Comparison of ENCODE assay signal across 7 cellular contexts in the genomic region with DNA sequence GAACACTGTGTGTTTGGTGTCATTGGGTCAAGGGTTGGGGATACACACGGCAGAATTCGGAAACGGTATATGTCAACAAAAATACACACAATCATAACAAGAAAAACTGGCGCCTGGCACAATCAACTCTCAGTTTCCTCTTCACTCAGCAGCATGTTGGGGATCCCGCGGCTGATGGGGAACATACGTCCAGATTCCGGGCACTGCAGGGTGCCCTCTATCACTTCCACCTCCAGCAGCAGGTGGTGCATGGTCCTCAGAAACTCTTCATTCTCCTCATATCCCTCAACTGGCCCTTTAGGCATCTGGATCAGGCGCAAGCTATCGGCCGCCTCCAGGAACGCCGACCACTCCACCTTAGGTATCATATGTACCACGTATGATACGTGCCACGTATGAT. TPM values are rescaled to one million over a fixed set of nuclear protein-coding genes. Genes with fewer than 3 reads are reported as not detected.
DNase-seq lines count a peak whose midpoint lies in the region; ATAC-seq, FAIRE-seq and TF ChIP-seq lines count a peak whose summit lies in the region.
"Not testable (repeated sequence)": the region's sequence is repeated elsewhere in the genome, so short reads cannot be mapped to it uniquely, and the experiment has no call there.

No MANE protein-coding gene starts in this region.

- not testable (repeated sequence) for H3K18ac ChIP-seq in H1 (ENCODE audit: extremely low read depth, low read length)

- not testable (repeated sequence) for H3K36me3 Mint-ChIP-seq in activated T-helper 17 cell treated with anti-CD3 and anti-CD28 coated beads, Interleukin-2, amount 50 U/mL, for 72 hours (ENCODE audit: low read depth); activated naive CD4-positive, alpha-beta T cell treated with anti-CD3 and anti-CD28 coated beads, Interleukin-2, amount 50 U/mL, for 72 hours; endothelial cell (ENCODE audit: low read depth, unreplicated experiment); glutamatergic neuron (ENCODE audit: unreplicated experiment)

- POLR2A ChIA-PET in H1 (lab: Charles Lee; ENCODE audit: partially characterized antibody): interaction anchor here (0.6 to 1.3 kb wide), 3 partner anchors 10 to 509 kb away, joined by 3 read pairs; a partner anchor contains a TSS

- 93% methylated on average over 16 of the region's 16 CpGs; no CpG with 5 or more reads in 1 of the 2 experiments for WGBS in H1 (ENCODE audit: extremely low coverage in 1 of 2, insufficient coverage in 1 of 2, insufficient read length in 1 of 2, insufficient replicate concordance in 2 of 2, low coverage in 1 of 2, low lambda C conversion rate in 2 of 2, missing lambda C conversion rate in 1 of 2), 2 experiments
- 92 to 95% methylated on average over 15 to 16 of the region's 16 CpGs for WGBS in testis, 2 donors

- not testable (repeated sequence) for H4K8ac ChIP-seq in H1 (ENCODE audit: extremely low read depth, insufficient read depth, low read length)

- not testable (repeated sequence) for H2BK120ac ChIP-seq in H1 (replicated peaks; ENCODE audit: low read depth, low read length)

- H2BK20ac ChIP-seq in H1 (ENCODE audit: low read length): not testable (repeated sequence)

- not testable (repeated sequence) for H3K79me1 ChIP-seq in H1 (ENCODE audit: low read depth, low read length)

- H3K4me3 Mint-ChIP-seq in activated T-helper 17 cell treated with anti-CD3 and anti-CD28 coated beads, Interleukin-2, amount 50 U/mL, for 72 hours; endothelial cell (ENCODE audit: unreplicated experiment); glutamatergic neuron (ENCODE audit: unreplicated experiment): not testable (repeated sequence)

- not testable (repeated sequence) for H3K79me2 ChIP-seq in H1 (ENCODE audit: control insufficient read depth in 1 of 2, insufficient read depth in 2 of 2, low read length in 2 of 2)

- intact Hi-C loops in testis (cut with DNase I; ENCODE audit: low total_unique reads): not testable (repeated sequence)

- not testable (repeated sequence) for H2AFZ ChIP-seq in H1 (ENCODE audit: low read length)

- TF ChIP-seq RAD21 in H1 (IDR thresholded peaks at IDR 0.05 in 1 of 2, conservative IDR thresholded peaks at IDR 0.05 in 1 of 2; ENCODE audit: low read depth in 2 of 2, low read length in 2 of 2): not testable (repeated sequence)

- not testable (repeated sequence) for H3K4me1 ChIP-seq in H1 (replicated peaks in 1 of 4; ENCODE audit: control insufficient read depth in 3 of 4, insufficient read depth in 4 of 4, low read length in 3 of 4); right atrium auricular region; testis

- 0 out of 2 replicates have a peak overlapping the region, but pooled peaks have one; percentile 50 for H2BK12ac ChIP-seq in H1 (ENCODE audit: low read depth, low read length)

- not testable (repeated sequence) for H4K91ac ChIP-seq in H1 (replicated peaks; ENCODE audit: insufficient read length, low read length)

- not testable (repeated sequence) for H3K4ac ChIP-seq in H1 (replicated peaks; ENCODE audit: insufficient read length, low read depth, low read length)

- H3K36me3 ChIP-seq in H1 (ENCODE audit: control insufficient read depth in 2 of 4, insufficient read depth in 4 of 4, low read length in 3 of 4); right atrium auricular region; testis (ENCODE audit: low read depth, missing control alignments): not testable (repeated sequence)

- DNase-seq in activated naive CD4-positive, alpha-beta T cell treated with anti-CD3 and anti-CD28 coated beads, Interleukin-2, amount 50 U/mL, for 72 hours (ENCODE audit: low spot score in 2 of 2); H1 (ENCODE audit: low read depth in 1 of 2, low spot score in 2 of 2); endothelial cell (ENCODE audit: low spot score); glutamatergic neuron: not testable (repeated sequence)
- DNase-seq in right atrium auricular region (ENCODE audit: low spot score): peak; percentile 36
- peak; percentile 11 for DNase-seq in testis

- not testable (repeated sequence) for H3K23me2 ChIP-seq in H1 (ENCODE audit: low read depth, low read length)

- CTCF ChIA-PET in H1 (lab: Charles Lee; ENCODE audit: partially characterized antibody): interaction anchor here (0.7 to 1.6 kb wide), 9 partner anchors 12 to 147 kb away, joined by 3 to 6 read pairs (median 3); no protein-coding TSS in a partner anchor

- H3K9ac ChIP-seq in H1 (replicated peaks in 1 of 4; ENCODE audit: extremely low read depth in 1 of 4, low read depth in 3 of 4, low read length in 3 of 4): not testable (repeated sequence)

- not testable (repeated sequence) for H2BK5ac ChIP-seq in H1 (ENCODE audit: low read depth, low read length)

- H3K27ac Mint-ChIP-seq in activated T-helper 17 cell treated with anti-CD3 and anti-CD28 coated beads, Interleukin-2, amount 50 U/mL, for 72 hours; activated naive CD4-positive, alpha-beta T cell treated with anti-CD3 and anti-CD28 coated beads, Interleukin-2, amount 50 U/mL, for 72 hours: not testable (repeated sequence)
- H3K27ac Mint-ChIP-seq in endothelial cell (ENCODE audit: unreplicated experiment): peak overlapping the region; percentile 20
- H3K27ac Mint-ChIP-seq in glutamatergic neuron (ENCODE audit: unreplicated experiment): peak overlapping the region; percentile 28

- H3K4me2 ChIP-seq in H1 (ENCODE audit: insufficient read depth in 1 of 2, low read depth in 2 of 2, low read length in 2 of 2): not testable (repeated sequence)

- TF ChIP-seq EP300 in H1 (IDR thresholded peaks at IDR 0.05; ENCODE audit: borderline replicate concordance in 1 of 2, low read depth in 2 of 2, low read length in 2 of 2): not testable (repeated sequence)

- not testable (repeated sequence) for H3K4me1 Mint-ChIP-seq in activated T-helper 17 cell treated with anti-CD3 and anti-CD28 coated beads, Interleukin-2, amount 50 U/mL, for 72 hours; endothelial cell (ENCODE audit: unreplicated experiment); glutamatergic neuron (ENCODE audit: low read depth, unreplicated experiment)

- peak; percentile 43 for ATAC-seq in activated T-helper 17 cell treated with anti-CD3 and anti-CD28 coated beads, Interleukin-2, amount 50 U/mL, for 72 hours (replicated peaks)
- ATAC-seq in activated naive CD4-positive, alpha-beta T cell treated with anti-CD3 and anti-CD28 coated beads, Interleukin-2, amount 50 U/mL, for 72 hours: peak; percentile 37 to 52

- TF ChIP-seq CTCF in H1 (IDR thresholded peaks at IDR 0.05; ENCODE audit: control extremely low read depth in 1 of 3, insufficient read depth in 1 of 3, low read depth in 1 of 3, low read length in 3 of 3); endothelial cell (IDR thresholded peaks at IDR 0.05; ENCODE audit: unreplicated experiment); glutamatergic neuron (IDR thresholded peaks at IDR 0.05; ENCODE audit: partially characterized antibody, unreplicated experiment); right atrium auricular region (IDR thresholded peaks at IDR 0.05); testis (IDR thresholded peaks at IDR 0.05): not testable (repeated sequence)

- H3K27ac ChIP-seq in H1 (ENCODE audit: low read depth, low read length); right atrium auricular region; testis: not testable (repeated sequence)

- not testable (repeated sequence) for H3K27me3 Mint-ChIP-seq in activated T-helper 17 cell treated with anti-CD3 and anti-CD28 coated beads, Interleukin-2, amount 50 U/mL, for 72 hours; endothelial cell (ENCODE audit: unreplicated experiment); glutamatergic neuron (ENCODE audit: unreplicated experiment)

- H3K27me3 ChIP-seq in H1 (replicated peaks in 1 of 4; ENCODE audit: control insufficient read depth in 3 of 4, extremely low read depth in 1 of 4, insufficient read depth in 3 of 4, low read length in 3 of 4); right atrium auricular region; testis: not testable (repeated sequence)

- H3K23ac ChIP-seq in H1 (ENCODE audit: insufficient read length): not testable (repeated sequence)

- H4K20me1 ChIP-seq in H1 (replicated peaks in 1 of 2; ENCODE audit: control insufficient read depth in 1 of 2, insufficient read depth in 2 of 2, low read length in 2 of 2): not testable (repeated sequence)

- not testable (repeated sequence) for H3K9me3 ChIP-seq in H1 (ENCODE audit: insufficient read depth in 2 of 2, low read depth in 1 of 2, low read length in 1 of 2); right atrium auricular region; testis

- H2AK5ac ChIP-seq in H1 (ENCODE audit: low read depth, low read length): not testable (repeated sequence)

- TF ChIP-seq POLR2A in H1 (IDR thresholded peaks at IDR 0.05; ENCODE audit: control extremely low read depth in 1 of 2, low read depth in 2 of 2, low read length in 2 of 2); testis (IDR thresholded peaks at IDR 0.05): not testable (repeated sequence)

- H3K4me3 ChIP-seq in H1 (ENCODE audit: extremely low read depth in 1 of 4, insufficient read depth in 2 of 4, low read depth in 3 of 4, low read length in 4 of 4); right atrium auricular region; testis: not testable (repeated sequence)

- not testable (repeated sequence) for H2BK15ac ChIP-seq in H1 (ENCODE audit: low read length)

- H3K56ac ChIP-seq in H1 (replicated peaks; ENCODE audit: insufficient read length, low read depth, low read length): not testable (repeated sequence)

- not testable (repeated sequence) for H3K14ac ChIP-seq in H1 (ENCODE audit: insufficient read length)

- not testable (repeated sequence) for FAIRE-seq in H1 (lab: Jason Lieb, UNC)

- H3K9me3 Mint-ChIP-seq in activated T-helper 17 cell treated with anti-CD3 and anti-CD28 coated beads, Interleukin-2, amount 50 U/mL, for 72 hours; activated naive CD4-positive, alpha-beta T cell treated with anti-CD3 and anti-CD28 coated beads, Interleukin-2, amount 50 U/mL, for 72 hours; endothelial cell (ENCODE audit: unreplicated experiment); glutamatergic neuron (ENCODE audit: unreplicated experiment): not testable (repeated sequence)

- H4K5ac ChIP-seq in H1 (ENCODE audit: insufficient read length, low read depth, low read length): not testable (repeated sequence)

RNA-seq across cellular contexts. Expression of a gene that starts 5.8 kb away (rescaled TPM):
- 100 to 1,000 TPM in 1 of 2 donors, 10 to 100 TPM in 1; 68.5 to 107 TPM for total RNA-seq in activated T-helper 17 cell treated with anti-CD3 and anti-CD28 coated beads, Interleukin-2, amount 50 U/mL, for 72 hours
- 10 to 100 TPM; 83.1 to 90.1 TPM for total RNA-seq in activated naive CD4-positive, alpha-beta T cell treated with anti-CD3 and anti-CD28 coated beads, Interleukin-2, amount 50 U/mL, for 72 hours
- 127 and 136 TPM in 2 replicates for total RNA-seq in H1 (2021; fragmentation: NEBNext Ultra II Directional; extraction: Animal tissue kit (Norgen Biotek cat#: 25700))
- polyA plus RNA-seq in H1 (2011; rRNA removed) (42.6 and 54.0 TPM in 2 replicates), testis (ENCODE audit: insufficient read depth, low read depth, low replicate concordance) (74.8 TPM)
- polyA plus RNA-seq in H1 (2011; cell fraction: cytosol; rRNA removed): 89.1 TPM
- polyA plus RNA-seq in H1 (2011; cell fraction: nucleus; rRNA removed): 33.3 TPM
- 86.7 to 134 TPM (median 95.2 TPM) in 4 replicates for polyA plus RNA-seq in H1 (2012, experiment 1 of 2)
- polyA plus RNA-seq in H1 (2012, experiment 2 of 2): 36.5 TPM
- polyA plus RNA-seq in H1 (2013, experiment 1 of 2): 78.4 TPM
- 84.4 TPM for polyA plus RNA-seq in H1 (2013, experiment 2 of 2)
- polyA minus RNA-seq in H1 (2011; rRNA and poly(A)+ RNA removed): 40.8 and 48.4 TPM in 2 replicates
- polyA minus RNA-seq in H1 (2011; cell fraction: cytosol; rRNA and poly(A)+ RNA removed): 67.7 TPM
- 47.1 TPM for polyA minus RNA-seq in H1 (2011; cell fraction: nucleus; rRNA and poly(A)+ RNA removed)
- total RNA-seq in endothelial cell (ENCODE audit: unreplicated experiment) (130 TPM), glutamatergic neuron (ENCODE audit: unreplicated experiment) (168 TPM), right atrium auricular region (10 to 100 TPM; 70.9 to 86.7 TPM), testis (100 to 1,000 TPM in 1 of 2 donors, 10 to 100 TPM in 1; 96.8 to 112 TPM)

RNA-seq across cellular contexts. Expression of a gene that starts 45.8 kb away (rescaled TPM):
- total RNA-seq in activated T-helper 17 cell treated with anti-CD3 and anti-CD28 coated beads, Interleukin-2, amount 50 U/mL, for 72 hours: 1 to 10 TPM; 3.0 to 3.4 TPM
- 1 to 10 TPM in 1 of 2 donors, under 1 TPM in 1; 0.48 to 6.7 TPM for total RNA-seq in activated naive CD4-positive, alpha-beta T cell treated with anti-CD3 and anti-CD28 coated beads, Interleukin-2, amount 50 U/mL, for 72 hours
- total RNA-seq in H1 (2021; fragmentation: NEBNext Ultra II Directional; extraction: Animal tissue kit (Norgen Biotek cat#: 25700)): 58.1 and 58.8 TPM in 2 replicates
- polyA plus RNA-seq in H1 (2011; rRNA removed) (13.4 and 19.8 TPM in 2 replicates), testis (ENCODE audit: insufficient read depth, low read depth, low replicate concordance) (7.1 TPM)
- polyA plus RNA-seq in H1 (2011; cell fraction: cytosol; rRNA removed): 15.9 TPM
- polyA plus RNA-seq in H1 (2011; cell fraction: nucleus; rRNA removed): 15.7 TPM
- 31.8 to 45.5 TPM (median 37.5 TPM) in 4 replicates for polyA plus RNA-seq in H1 (2012, experiment 1 of 2)
- 41.8 TPM for polyA plus RNA-seq in H1 (2012, experiment 2 of 2)
- 26.2 TPM for polyA plus RNA-seq in H1 (2013, experiment 1 of 2)
- 26.2 TPM for polyA plus RNA-seq in H1 (2013, experiment 2 of 2)
- 22.5 and 25.9 TPM in 2 replicates for polyA minus RNA-seq in H1 (2011; rRNA and poly(A)+ RNA removed)
- 36.0 TPM for polyA minus RNA-seq in H1 (2011; cell fraction: cytosol; rRNA and poly(A)+ RNA removed)
- polyA minus RNA-seq in H1 (2011; cell fraction: nucleus; rRNA and poly(A)+ RNA removed): 20.8 TPM
- total RNA-seq in endothelial cell (ENCODE audit: unreplicated experiment) (78.1 TPM), glutamatergic neuron (ENCODE audit: unreplicated experiment) (210 TPM), right atrium auricular region (1 to 10 TPM; 3.3 to 3.5 TPM), testis (1 to 10 TPM; 8.7 to 9.8 TPM)
